Comparison of ENCODE assay signal across 13 cellular contexts in the genomic region with DNA sequence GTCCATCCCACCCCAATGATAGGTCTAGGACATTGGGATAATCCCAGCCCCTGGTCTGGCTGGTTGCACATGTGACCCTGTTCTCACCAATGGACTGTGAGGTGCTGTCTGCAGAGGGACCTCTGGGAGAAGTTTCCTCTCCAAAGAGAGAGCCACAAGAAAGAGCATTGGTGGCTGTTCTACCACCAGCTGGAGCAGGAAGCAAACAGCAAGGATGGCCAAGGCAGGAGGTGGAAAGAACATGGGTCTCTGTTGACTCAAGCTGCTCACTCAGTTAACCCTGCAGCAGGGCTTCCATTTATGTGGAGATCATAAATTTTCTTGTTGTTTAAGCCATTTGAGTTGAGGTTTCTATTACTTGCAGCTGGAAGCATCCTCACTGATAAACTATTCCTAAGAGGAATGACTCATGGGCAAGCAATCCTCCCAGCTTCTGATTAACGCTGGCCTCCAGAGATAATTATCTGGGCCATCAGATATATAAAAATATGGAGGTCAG. TPM values are rescaled to one million over a fixed set of nuclear protein-coding genes. Genes with fewer than 3 reads are reported as not detected.
DNase-seq lines count a peak whose midpoint lies in the region; ATAC-seq and TF ChIP-seq lines count a peak whose summit lies in the region.
"Had no signal": no experiment of that assay in that cellular context is flagged by ENCODE, and none has a peak within 500 bp of the region (broad histone marks: within the 10 kb centered on the region; RNA-seq: fewer than 3 reads in every experiment).

No MANE protein-coding gene starts in this region.

- no peak overlapping the region for H3K27ac ChIP-seq in testis
- H3K27ac ChIP-seq: psoas muscle had no signal

- POLR2A ChIA-PET in activated CD8-positive, alpha-beta T cell treated with anti-CD3 and anti-CD28 coated beads, Interleukin-2, amount 10 ng/mL, durations not matched to agents 7 days and 5 days (lab: Charles Lee): no interaction called here

- DNase-seq in EL (peak; percentile 96), NCI-H226 (peak; percentile 76), dedifferentiated amniotic fluid mesenchymal stem cell (ENCODE audit: extremely low spot score) (peak; percentile 40), osteocyte (ENCODE audit: extremely low spot score, unreplicated experiment) (peak; percentile 32), SK-N-DZ (ENCODE audit: low spot score) (no peak), testis (no peak)
- no peak for DNase-seq in activated CD4-positive, CD25-positive, alpha-beta regulatory T cell treated with anti-CD3 and anti-CD28 coated beads, Interleukin-2, amount 50 U/mL, for 72 hours
- no peak for DNase-seq in activated CD8-positive, alpha-beta T cell treated with anti-CD3 and anti-CD28 coated beads, Interleukin-2, amount 10 ng/mL, durations not matched to agents 7 days and 5 days
- DNase-seq: activated naive CD4-positive, alpha-beta T cell treated with anti-CD3 and anti-CD28 coated beads, Interleukin-2, amount 10 ng/mL, durations not matched to agents 7 days and 5 days; NCI-H1105; psoas muscle; T-helper 17 cell had no signal

- H3K36me3 ChIP-seq in testis (ENCODE audit: low read depth, missing control alignments): no peaks in the 10 kb centered on the region

- intact Hi-C loops in testis (cut with DNase I; ENCODE audit: low total_unique reads): no loop called here

- H3K9me3 Mint-ChIP-seq in osteocyte (ENCODE audit: unreplicated experiment): peaks cover 5% of the 10 kb centered on the region
- no peaks in the 10 kb centered on the region for H3K9me3 Mint-ChIP-seq in activated CD8-positive, alpha-beta T cell treated with anti-CD3 and anti-CD28 coated beads, Interleukin-2, amount 10 ng/mL, durations not matched to agents 7 days and 5 days (ENCODE audit: insufficient read depth)
- H3K9me3 Mint-ChIP-seq: activated naive CD4-positive, alpha-beta T cell treated with anti-CD3 and anti-CD28 coated beads, Interleukin-2, amount 10 ng/mL, durations not matched to agents 7 days and 5 days; stimulated activated effector memory CD8-positive, alpha-beta T cell treated with anti-CD3 and anti-CD28 coated beads, Interleukin-12 subunit alpha, Interleukin-12 subunit beta, amount 100 ng/mL, for 72 hours had no signal

- ATAC-seq in activated CD8-positive, alpha-beta T cell treated with anti-CD3 and anti-CD28 coated beads, Interleukin-2, amount 10 ng/mL, durations not matched to agents 7 days and 5 days: no peak
- ATAC-seq: psoas muscle; stimulated activated effector memory CD8-positive, alpha-beta T cell treated with anti-CD3 and anti-CD28 coated beads, Interleukin-12 subunit alpha, Interleukin-12 subunit beta, amount 100 ng/mL, for 72 hours; T-helper 17 cell had no signal

- no peaks in the 10 kb centered on the region for H3K27me3 ChIP-seq in testis

- no peak overlapping the region for H3K4me3 ChIP-seq in testis
- H3K4me3 ChIP-seq: psoas muscle had no signal

- H3K4me1 ChIP-seq in testis: peaks cover 6% of the 10 kb centered on the region

- CTCF ChIA-PET in activated CD8-positive, alpha-beta T cell treated with anti-CD3 and anti-CD28 coated beads, Interleukin-2, amount 10 ng/mL, durations not matched to agents 7 days and 5 days (lab: Charles Lee): interaction anchor here (2.7 kb wide), 1 partner anchor 80 kb away, joined by 11 read pairs; no protein-coding TSS in a partner anchor

- H3K9me3 ChIP-seq in testis: no peaks in the 10 kb centered on the region
- H3K9me3 ChIP-seq: psoas muscle had no signal

- peaks cover 55% of the 10 kb centered on the region for H3K4me1 Mint-ChIP-seq in osteocyte (ENCODE audit: unreplicated experiment)
- no peaks in the 10 kb centered on the region for H3K4me1 Mint-ChIP-seq in activated CD8-positive, alpha-beta T cell treated with anti-CD3 and anti-CD28 coated beads, Interleukin-2, amount 10 ng/mL, durations not matched to agents 7 days and 5 days (ENCODE audit: low read depth)
- H3K4me1 Mint-ChIP-seq: activated naive CD4-positive, alpha-beta T cell treated with anti-CD3 and anti-CD28 coated beads, Interleukin-2, amount 10 ng/mL, durations not matched to agents 7 days and 5 days; stimulated activated effector memory CD8-positive, alpha-beta T cell treated with anti-CD3 and anti-CD28 coated beads, Interleukin-12 subunit alpha, Interleukin-12 subunit beta, amount 100 ng/mL, for 72 hours; T-helper 17 cell had no signal

- H3K36me3 Mint-ChIP-seq in osteocyte (ENCODE audit: unreplicated experiment): no peaks in the 10 kb centered on the region
- H3K36me3 Mint-ChIP-seq in activated CD8-positive, alpha-beta T cell treated with anti-CD3 and anti-CD28 coated beads, Interleukin-2, amount 10 ng/mL, durations not matched to agents 7 days and 5 days (ENCODE audit: low read depth): peaks cover 4% of the 10 kb centered on the region
- H3K36me3 Mint-ChIP-seq: activated naive CD4-positive, alpha-beta T cell treated with anti-CD3 and anti-CD28 coated beads, Interleukin-2, amount 10 ng/mL, durations not matched to agents 7 days and 5 days; stimulated activated effector memory CD8-positive, alpha-beta T cell treated with anti-CD3 and anti-CD28 coated beads, Interleukin-12 subunit alpha, Interleukin-12 subunit beta, amount 100 ng/mL, for 72 hours had no signal

- no peaks in the 10 kb centered on the region for H3K27me3 Mint-ChIP-seq in osteocyte (ENCODE audit: unreplicated experiment)
- H3K27me3 Mint-ChIP-seq in activated CD8-positive, alpha-beta T cell treated with anti-CD3 and anti-CD28 coated beads, Interleukin-2, amount 10 ng/mL, durations not matched to agents 7 days and 5 days (ENCODE audit: low read depth): no peaks in the 10 kb centered on the region
- H3K27me3 Mint-ChIP-seq: activated naive CD4-positive, alpha-beta T cell treated with anti-CD3 and anti-CD28 coated beads, Interleukin-2, amount 10 ng/mL, durations not matched to agents 7 days and 5 days; T-helper 17 cell had no signal

- WGBS in testis, 2 donors: 50% methylated on average over 1 of the region's 1 CpG

- no peak for TF ChIP-seq POLR2A in testis (IDR thresholded peaks at IDR 0.05)

- H3K27ac Mint-ChIP-seq in osteocyte (ENCODE audit: unreplicated experiment): peak overlapping the region; percentile 82
- H3K27ac Mint-ChIP-seq in activated CD8-positive, alpha-beta T cell treated with anti-CD3 and anti-CD28 coated beads, Interleukin-2, amount 10 ng/mL, durations not matched to agents 7 days and 5 days: no peak overlapping the region
- H3K27ac Mint-ChIP-seq: activated naive CD4-positive, alpha-beta T cell treated with anti-CD3 and anti-CD28 coated beads, Interleukin-2, amount 10 ng/mL, durations not matched to agents 7 days and 5 days; stimulated activated effector memory CD8-positive, alpha-beta T cell treated with anti-CD3 and anti-CD28 coated beads, Interleukin-12 subunit alpha, Interleukin-12 subunit beta, amount 100 ng/mL, for 72 hours; T-helper 17 cell had no signal

- no peak for TF ChIP-seq CTCF in osteocyte (IDR thresholded peaks at IDR 0.05)
- TF ChIP-seq CTCF in testis (IDR thresholded peaks at IDR 0.05): no peak

- H3K4me3 Mint-ChIP-seq in osteocyte (ENCODE audit: unreplicated experiment): no peak overlapping the region
- H3K4me3 Mint-ChIP-seq in activated CD8-positive, alpha-beta T cell treated with anti-CD3 and anti-CD28 coated beads, Interleukin-2, amount 10 ng/mL, durations not matched to agents 7 days and 5 days: no peak overlapping the region
- H3K4me3 Mint-ChIP-seq: activated naive CD4-positive, alpha-beta T cell treated with anti-CD3 and anti-CD28 coated beads, Interleukin-2, amount 10 ng/mL, durations not matched to agents 7 days and 5 days; stimulated activated effector memory CD8-positive, alpha-beta T cell treated with anti-CD3 and anti-CD28 coated beads, Interleukin-12 subunit alpha, Interleukin-12 subunit beta, amount 100 ng/mL, for 72 hours; T-helper 17 cell had no signal

RNA-seq across cellular contexts. Expression of gene CYB5B, which starts 52.5 kb away (rescaled TPM):
- total RNA-seq in osteocyte (69.8 and 74.2 TPM in 2 replicates), testis (10 to 100 TPM; 65.8 to 85.0 TPM)
- 100 to 1,000 TPM; 179 to 183 TPM for total RNA-seq in activated CD8-positive, alpha-beta T cell treated with anti-CD3 and anti-CD28 coated beads, Interleukin-2, amount 10 ng/mL, durations not matched to agents 7 days and 5 days
- 80.5 and 95.0 TPM in 2 replicates for polyA plus RNA-seq in SK-N-DZ (2014; cell fraction: cytosol; rRNA removed)
- polyA plus RNA-seq in SK-N-DZ (2014; cell fraction: nucleus; rRNA removed): 23.8 and 35.5 TPM in 2 replicates
- polyA plus RNA-seq in testis (ENCODE audit: insufficient read depth, low read depth, low replicate concordance): 91.9 TPM

Comparison
In these comparisons a context has a peak if more than half of its experiments do, and no peak if none do; other contexts are left out.
1. DNase-seq: peak in EL (single experiment), NCI-H226 (single experiment), dedifferentiated amniotic fluid mesenchymal stem cell (single experiment) and osteocyte (single experiment); none in activated CD4-positive, CD25-positive, alpha-beta regulatory T cell treated with anti-CD3 and anti-CD28 coated beads, Interleukin-2, amount 50 U/mL, for 72 hours (single experiment), activated CD8-positive, alpha-beta T cell treated with anti-CD3 and anti-CD28 coated beads, Interleukin-2, amount 10 ng/mL, durations not matched to agents 7 days and 5 days (single experiment), SK-N-DZ (single experiment) and testis (single experiment).